ENCODE assay signal across 8 cellular contexts in genomic region chr3:192727032-192727847, GRCh38. TPM values are rescaled to one million over a fixed set of nuclear protein-coding genes. Genes with fewer than 3 reads are reported as not detected.
DNase-seq lines count a peak whose midpoint lies in the region; ATAC-seq, FAIRE-seq and TF ChIP-seq lines count a peak whose summit lies in the region.

FGF12 (minus strand) TSS chr3:192727541.

- no peak for ATAC-seq in activated CD8-positive, alpha-beta T cell treated with anti-CD3 and anti-CD28 coated beads for 36 hours
- ATAC-seq in pancreas (peak; percentile 71 to 96 (median 92)), HG03097 (IDR thresholded peaks at IDR 0.05; ENCODE audit: low FRiP score, unreplicated experiment) (no peak), HG03108 (IDR thresholded peaks at IDR 0.05; ENCODE audit: unreplicated experiment) (no peak), HG03196 (IDR thresholded peaks at IDR 0.05; ENCODE audit: unreplicated experiment) (no peak)

- FAIRE-seq in pancreas (lab: Jason Lieb, UNC), result no peak

- peaks cover 4% of the 10 kb centered on the region for H3K4me1 Mint-ChIP-seq in activated CD8-positive, alpha-beta T cell treated with anti-CD3 and anti-CD28 coated beads for 36 hours (ENCODE audit: low read depth)

- intact Hi-C loops in activated CD8-positive, alpha-beta T cell treated with anti-CD3 and anti-CD28 coated beads for 36 hours (cut with micrococcal nuclease), result no loop called here
- intact Hi-C loops in cardiac septum (cut with DNase I) (no loop called here), pancreas (cut with DNase I) (no loop called here)

- CTCF ChIA-PET in activated CD8-positive, alpha-beta T cell treated with anti-CD3 and anti-CD28 coated beads for 36 hours (lab: Charles Lee), result no interaction called here

- H3K27ac Mint-ChIP-seq in activated CD8-positive, alpha-beta T cell treated with anti-CD3 and anti-CD28 coated beads for 36 hours, result no peak within 1 kb of the TSS

- H3K9me3 Mint-ChIP-seq in activated CD8-positive, alpha-beta T cell treated with anti-CD3 and anti-CD28 coated beads for 36 hours, result no peaks in the 10 kb centered on the region

- DNase-seq in DMS153 treated with DMSO at 0.1 percent for 48 hours (lab: John Stamatoyannopoulos, UW; ENCODE audit: unreplicated experiment), result peak; percentile 67
- peak; percentile 48 for DNase-seq in NCI-H1436 treated with DMSO at 0.1 percent for 48 hours (lab: John Stamatoyannopoulos, UW)
- peak; percentile 2 for DNase-seq in activated CD8-positive, alpha-beta T cell treated with anti-CD3 and anti-CD28 coated beads for 36 hours
- peak; percentile 80 for DNase-seq in cardiac septum (ENCODE audit: low spot score)
- DNase-seq in pancreas, result peak; percentile 38 to 79 (median 56)

- H3K4me3 Mint-ChIP-seq in activated CD8-positive, alpha-beta T cell treated with anti-CD3 and anti-CD28 coated beads for 36 hours, result no peak within 1 kb of the TSS

- POLR2A ChIA-PET in activated CD8-positive, alpha-beta T cell treated with anti-CD3 and anti-CD28 coated beads for 36 hours (lab: Charles Lee), result no interaction called here

- no peaks in the 10 kb centered on the region for H3K36me3 Mint-ChIP-seq in activated CD8-positive, alpha-beta T cell treated with anti-CD3 and anti-CD28 coated beads for 36 hours (ENCODE audit: low read depth)

- no peak within 1 kb of the TSS for H3K27ac ChIP-seq in pancreas

- WGBS in pancreas, 2 donors, result 2 to 3% methylated on average over 36 of the region's 36 CpGs

- no peaks in the 10 kb centered on the region for H3K9me3 ChIP-seq in pancreas

- H3K36me3 ChIP-seq in pancreas, result no peaks in the 10 kb centered on the region

- no peak within 1 kb of the TSS for H3K4me3 ChIP-seq in pancreas

- peaks cover 14% of the 10 kb centered on the region for H3K27me3 Mint-ChIP-seq in activated CD8-positive, alpha-beta T cell treated with anti-CD3 and anti-CD28 coated beads for 36 hours

- peaks cover 0 to 27% (median 5%) of the 10 kb centered on the region in 4 donors for H3K27me3 ChIP-seq in pancreas

- H3K4me1 ChIP-seq in pancreas, result peaks cover 0 to 4% (median 0%) of the 10 kb centered on the region in 3 donors

- TF ChIP-seq CTCF in activated CD8-positive, alpha-beta T cell treated with anti-CD3 and anti-CD28 coated beads for 36 hours (IDR thresholded peaks at IDR 0.05), result no peak
- TF ChIP-seq CTCF in pancreas (IDR thresholded peaks at IDR 0.05), result no peak

RNA-seq across cellular contexts. Expression of gene FGF12, which starts in this region (rescaled TPM):
- total RNA-seq in activated CD8-positive, alpha-beta T cell treated with anti-CD3 and anti-CD28 coated beads for 36 hours, result not detected
- 45.1 TPM for total RNA-seq in cardiac septum
- total RNA-seq in pancreas, result 1 to 10 TPM; 4.4 to 8.6 (median 7.0) TPM
- polyA plus RNA-seq in pancreas, result 1 to 10 TPM; 3.6 to 6.0 TPM

Comparison
In these comparisons a context has a peak if more than half of its experiments do, and no peak if none do; other contexts are left out.
1. RNA of gene FGF12 (total RNA-seq): 45.1 TPM in cardiac septum (single experiment) and 4.4 to 8.6 TPM in pancreas; not detected in activated CD8-positive, alpha-beta T cell treated with anti-CD3 and anti-CD28 coated beads for 36 hours; every median in the first group is over 4 times any median in the second.
2. Peak in DNase-seq in activated CD8-positive, alpha-beta T cell treated with anti-CD3 and anti-CD28 coated beads for 36 hours; RNA of the gene not detected or under 1 TPM.
3. DNase-seq: peak in every context shown above with its lines; median percentile 80 in cardiac septum; 67 in DMS153 treated with DMSO at 0.1 percent for 48 hours; 56 in pancreas; 48 in NCI-H1436 treated with DMSO at 0.1 percent for 48 hours; 2 in activated CD8-positive, alpha-beta T cell treated with anti-CD3 and anti-CD28 coated beads for 36 hours.
4. ATAC-seq: peak in pancreas (4 of 4); none in activated CD8-positive, alpha-beta T cell treated with anti-CD3 and anti-CD28 coated beads for 36 hours (single experiment), HG03097 (single experiment), HG03108 (single experiment) and HG03196 (single experiment).